Comparison of ENCODE assay signal across 8 cellular contexts in genomic region chr7:7201583-7202374, GRCh38. TPM values are rescaled to one million over a fixed set of nuclear protein-coding genes. Genes with fewer than 3 reads are reported as not detected.
DNase-seq lines count a peak whose midpoint lies in the region; ATAC-seq, FAIRE-seq and TF ChIP-seq lines count a peak whose summit lies in the region.

No MANE protein-coding gene starts in this region.

- TF ChIP-seq CTCF in heart right ventricle (IDR thresholded peaks at IDR 0.05) (no peak), left ventricle myocardium inferior (IDR thresholded peaks at IDR 0.05; ENCODE audit: borderline replicate concordance) (no peak)

- peaks cover 0 to 35% (median 14%) of the 10 kb centered on the region in 9 donors for H3K4me1 ChIP-seq in heart right ventricle
- H3K4me1 ChIP-seq in left ventricle myocardium inferior, result peaks cover 15% of the 10 kb centered on the region
- peaks cover 2 to 10% of the 10 kb centered on the region in 2 donors for H3K4me1 ChIP-seq in esophagus (ENCODE audit: control insufficient read depth in 2 of 2, insufficient read depth in 2 of 2, low read length in 1 of 2)

- H3K27me3 ChIP-seq in heart right ventricle (no peaks in the 10 kb centered on the region), left ventricle myocardium inferior (ENCODE audit: low read depth) (no peaks in the 10 kb centered on the region), esophagus (ENCODE audit: control insufficient read depth in 1 of 2, insufficient read depth in 2 of 2, low read length in 2 of 2) (no peaks in the 10 kb centered on the region)

- WGBS in heart right ventricle, 2 donors, result 60 to 65% methylated on average over 15 of the region's 15 CpGs
- WGBS in esophagus, 2 donors, result 54 to 56% methylated on average over 15 of the region's 15 CpGs

- intact Hi-C loops in heart right ventricle (cut with DNase I), result no loop called here
- intact Hi-C loops in left ventricle myocardium inferior (cut with micrococcal nuclease), result no loop called here

- peak overlapping the region in 4 of 10 donors; percentile 3 to 54 (median 44) for H3K27ac ChIP-seq in heart right ventricle
- H3K27ac ChIP-seq in left ventricle myocardium inferior (replicated peaks), result no peak overlapping the region
- H3K27ac ChIP-seq in esophagus (ENCODE audit: low read depth in 2 of 2, low read length in 1 of 2), result peak overlapping the region; percentile 86 to 87

- peak in 5 of 8 donors; percentile 41 to 68 (median 50) for ATAC-seq in heart right ventricle
- ATAC-seq in HG03139 (IDR thresholded peaks at IDR 0.05; ENCODE audit: unreplicated experiment), result peak; percentile 99

- FAIRE-seq in RCC 7860 (lab: Jason Lieb, UNC), result no peak

- H3K9me3 ChIP-seq in heart right ventricle (peaks cover 0 to 39% (median 0%) of the 10 kb centered on the region in 11 donors), left ventricle myocardium inferior (replicated peaks) (peaks cover 28% of the 10 kb centered on the region), esophagus (ENCODE audit: control insufficient read depth in 2 of 2, insufficient read depth in 1 of 2, low read depth in 1 of 2, low read length in 1 of 2) (no peaks in the 10 kb centered on the region)

- DNase-seq in heart right ventricle, result no peak
- no peak for DNase-seq in left ventricle myocardium inferior
- peak; percentile 7 for DNase-seq in UCSD-AML1 (lab: John Stamatoyannopoulos, UW; ENCODE audit: unreplicated experiment)
- DNase-seq in stimulated activated CD8-positive, alpha-beta memory T cell treated with anti-CD3 and anti-CD28 coated beads, Interleukin-12 subunit alpha, Interleukin-12 subunit beta, amount 100 ng/mL, for 1 hour (ENCODE audit: low read depth), result peak; percentile 14
- DNase-seq in RCC 7860 (ENCODE audit: low spot score), result no peak
- no peak for DNase-seq in nucleus accumbens (lab: John Stamatoyannopoulos, UW)

- H3K4me3 ChIP-seq in heart right ventricle (no peak overlapping the region), left ventricle myocardium inferior (no peak overlapping the region), esophagus (ENCODE audit: low read depth in 1 of 2, low read length in 2 of 2) (peak overlapping the region in 1 of 2 donors; percentile 19)

- no peaks in the 10 kb centered on the region for H3K36me3 ChIP-seq in heart right ventricle
- H3K36me3 ChIP-seq in left ventricle myocardium inferior, result no peaks in the 10 kb centered on the region
- no peaks in the 10 kb centered on the region for H3K36me3 ChIP-seq in esophagus (ENCODE audit: control insufficient read depth in 2 of 2, insufficient read depth in 2 of 2, low read length in 1 of 2)

RNA-seq across cellular contexts. Expression of gene C1GALT1, which starts 19.4 kb away (rescaled TPM):
- total RNA-seq in heart right ventricle (10 to 100 TPM; 14.8 to 31.9 (median 21.5) TPM), left ventricle myocardium inferior (19.4 TPM)
- polyA plus RNA-seq in heart right ventricle (1 to 10 TPM; 6.2 to 6.4 TPM), esophagus (10 to 100 TPM; 14.3 to 17.1 TPM)

Comparison
In these comparisons a context has a peak if more than half of its experiments do, and no peak if none do; other contexts are left out.
1. DNase-seq: peak in UCSD-AML1 (single experiment) and stimulated activated CD8-positive, alpha-beta memory T cell treated with anti-CD3 and anti-CD28 coated beads, Interleukin-12 subunit alpha, Interleukin-12 subunit beta, amount 100 ng/mL, for 1 hour (single experiment); none in heart right ventricle (0 of 2), left ventricle myocardium inferior (single experiment), RCC 7860 (single experiment) and nucleus accumbens (0 of 56).